In the genomic region with DNA sequence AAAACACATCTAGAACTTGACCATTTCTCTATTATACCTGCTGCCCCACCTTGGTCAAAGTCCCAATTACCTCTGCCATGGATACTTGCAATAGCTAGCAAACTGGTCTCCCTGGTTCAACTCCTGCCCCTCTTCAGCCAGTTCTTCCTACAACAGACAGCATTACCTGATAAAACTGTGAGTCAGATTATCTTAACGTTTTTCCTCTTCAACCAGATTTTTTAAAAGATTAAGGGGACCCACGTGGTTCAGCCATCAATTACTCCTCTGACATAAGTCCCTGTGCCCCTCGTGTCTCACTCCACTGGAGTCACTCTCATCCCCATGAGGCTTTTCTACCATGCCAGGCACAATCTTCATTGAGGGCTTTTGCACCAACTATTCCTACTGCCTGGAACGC, we compare ENCODE assay signal across 21 cellular contexts. TPM values are rescaled to one million over a fixed set of nuclear protein-coding genes. Genes with fewer than 3 reads are reported as not detected.
"Had no signal": no experiment of that assay in that cellular context is flagged by ENCODE, and none has a peak within 500 bp of the region (broad histone marks: within the 10 kb centered on the region; RNA-seq: fewer than 3 reads in every experiment).

No MANE protein-coding gene starts in this region.

- H3K36me3 ChIP-seq: neutrophil, spleen, tibial artery, upper lobe of left lung, uterus had no signal

- H3K27ac Mint-ChIP-seq: stimulated activated memory B cell treated with anti-CD40 and anti-IgM and Interleukin-4, amounts not matched to agents 10 μg/mL and 1 μg/mL and 100 μg/mL, for 72 hours; stimulated activated naive CD8-positive, alpha-beta T cell treated with anti-CD3 and anti-CD28 coated beads, Interleukin-15, Interleukin-2, amounts not matched to agents 100 ng/mL and 50 ng/mL, for 24 hours had no signal

- H3K27ac ChIP-seq: dorsolateral prefrontal cortex, psoas muscle, tibial artery, upper lobe of left lung, uterus had no signal

- H3K36me3 Mint-ChIP-seq: naive thymus-derived CD8-positive, alpha-beta T cell; stimulated activated memory B cell treated with anti-CD40 and anti-IgM and Interleukin-4, amounts not matched to agents 10 μg/mL and 1 μg/mL and 100 μg/mL, for 72 hours had no signal

- H3K4me3 Mint-ChIP-seq: stimulated activated memory B cell treated with anti-CD40 and anti-IgM and Interleukin-4, amounts not matched to agents 10 μg/mL and 1 μg/mL and 100 μg/mL, for 72 hours; stimulated activated naive CD8-positive, alpha-beta T cell treated with anti-CD3 and anti-CD28 coated beads, Interleukin-15, Interleukin-2, amounts not matched to agents 100 ng/mL and 50 ng/mL, for 24 hours had no signal

- ATAC-seq: naive thymus-derived CD8-positive, alpha-beta T cell; psoas muscle; sciatic nerve; stimulated activated memory B cell treated with anti-CD40 and anti-IgM and Interleukin-4, amounts not matched to agents 10 μg/mL and 1 μg/mL and 100 μg/mL, for 72 hours had no signal

- H3K4me1 ChIP-seq: psoas muscle, tibial artery, upper lobe of left lung, uterus had no signal

- H3K27me3 ChIP-seq: dorsolateral prefrontal cortex, neutrophil, spleen, tibial artery, upper lobe of left lung, uterus had no signal

- H3K9me3 ChIP-seq: neutrophil, psoas muscle, spleen, tibial artery, upper lobe of left lung, uterus had no signal

- H3K27me3 Mint-ChIP-seq: naive thymus-derived CD8-positive, alpha-beta T cell; stimulated activated memory B cell treated with anti-CD40 and anti-IgM and Interleukin-4, amounts not matched to agents 10 μg/mL and 1 μg/mL and 100 μg/mL, for 72 hours; stimulated activated naive CD8-positive, alpha-beta T cell treated with anti-CD3 and anti-CD28 coated beads, Interleukin-15, Interleukin-2, amounts not matched to agents 100 ng/mL and 50 ng/mL, for 24 hours had no signal

- DNase-seq: dorsolateral prefrontal cortex; effector CD8-positive, alpha-beta T cell; foreskin melanocyte; head of caudate nucleus; hippocampal formation; kidney glomerular epithelial cell; mammary epithelial cell; naive thymus-derived CD8-positive, alpha-beta T cell; psoas muscle; retina; spleen; stimulated activated CD4-positive, alpha-beta T cell treated with anti-CD3 and anti-CD28 coated beads, Interleukin-15, amount 100 ng/mL, for 24 hours; stimulated activated CD4-positive, alpha-beta T cell treated with anti-CD3 and anti-CD28 coated beads, Interleukin-1b, Interleukin-23, amount 100 ng/mL, for 48 hours; stimulated activated CD4-positive, alpha-beta T cell treated with anti-CD3 and anti-CD28 coated beads, Interleukin-4, amount 100 ng/mL, for 24 hours; tibial artery; upper lobe of left lung; uterus had no signal

- H3K9me3 Mint-ChIP-seq: naive thymus-derived CD8-positive, alpha-beta T cell; stimulated activated memory B cell treated with anti-CD40 and anti-IgM and Interleukin-4, amounts not matched to agents 10 μg/mL and 1 μg/mL and 100 μg/mL, for 72 hours; stimulated activated naive CD8-positive, alpha-beta T cell treated with anti-CD3 and anti-CD28 coated beads, Interleukin-15, Interleukin-2, amounts not matched to agents 100 ng/mL and 50 ng/mL, for 24 hours had no signal

- H3K4me3 ChIP-seq: dorsolateral prefrontal cortex, psoas muscle, spleen, tibial artery, upper lobe of left lung, uterus had no signal

RNA-seq across cellular contexts. Expression of a gene that starts 5.3 kb away (rescaled TPM):
- total RNA-seq: mammary epithelial cell had no signal
